9 cellular contexts compared by ENCODE assay signal in genomic region chr9:129838707-129839259, GRCh38. TPM values are rescaled to one million over a fixed set of nuclear protein-coding genes. Genes with fewer than 3 reads are reported as not detected.
A peak's percentile ranks its signal among the peaks of the same experiment; 100 is the strongest.
DNase-seq lines count a peak whose midpoint lies in the region; ATAC-seq and TF ChIP-seq lines count a peak whose summit lies in the region.
"Had no signal": no experiment of that assay in that cellular context is flagged by ENCODE, and none has a peak within 500 bp of the region (broad histone marks: within the 10 kb centered on the region; RNA-seq: fewer than 3 reads in every experiment).

No MANE protein-coding gene starts in this region.

- no peak for TF ChIP-seq CTCF in nephron progenitor cell (IDR thresholded peaks at IDR 0.05)
- TF ChIP-seq CTCF in heart left ventricle (IDR thresholded peaks at IDR 0.05) = no peak

- no peak overlapping the region for H3K4me3 ChIP-seq in heart left ventricle

- DNase-seq in EH (ENCODE audit: low read depth) = peak; percentile 98
- peak; percentile 16 for DNase-seq in NCI-H226
- peak; percentile 84 for DNase-seq in amniotic epithelial cell (ENCODE audit: low read depth)
- no peak for DNase-seq in nephron progenitor cell
- no peak for DNase-seq in NCI-H524 (lab: John Stamatoyannopoulos, UW)
- DNase-seq in heart left ventricle = no peak
- DNase-seq in DMS 273 (lab: John Stamatoyannopoulos, UW; ENCODE audit: unreplicated experiment) = no peak
- no peak for DNase-seq in NCI-H2227 treated with DMSO at 0.1 percent for 48 hours (lab: John Stamatoyannopoulos, UW)
- DNase-seq: midbrain had no signal

- ATAC-seq in heart left ventricle = no peak

- intact Hi-C loops in heart left ventricle (cut with DNase I) = no loop called here

- H3K4me1 Mint-ChIP-seq in nephron progenitor cell = peaks cover 47% of the 10 kb centered on the region

- H3K9me3 Mint-ChIP-seq in nephron progenitor cell = no peaks in the 10 kb centered on the region

- H3K36me3 Mint-ChIP-seq in nephron progenitor cell (ENCODE audit: low read depth) = peaks cover 11% of the 10 kb centered on the region

- H3K27me3 ChIP-seq in heart left ventricle = no peaks in the 10 kb centered on the region

- TF ChIP-seq POLR2A in heart left ventricle (IDR thresholded peaks at IDR 0.05) = no peak

- H3K27me3 Mint-ChIP-seq in nephron progenitor cell (ENCODE audit: low read depth, poor library complexity) = no peaks in the 10 kb centered on the region

- H3K4me3 Mint-ChIP-seq in nephron progenitor cell = no peak overlapping the region

- peaks cover 0 to 6% (median 0%) of the 10 kb centered on the region in 9 donors for H3K36me3 ChIP-seq in heart left ventricle

- no peak overlapping the region for H3K27ac ChIP-seq in heart left ventricle

- 88 to 93% (median 92%) methylated on average over 12 of the region's 12 CpGs for WGBS in heart left ventricle, 4 donors

- H3K27ac Mint-ChIP-seq in nephron progenitor cell = peak overlapping the region; percentile 39

- H3K4me1 ChIP-seq in heart left ventricle = peaks cover 0 to 38% (median 17%) of the 10 kb centered on the region in 12 donors

- H3K9me3 ChIP-seq in heart left ventricle = no peaks in the 10 kb centered on the region

RNA-seq across cellular contexts. Expression of gene USP20, which starts 3.5 kb away (rescaled TPM):
- total RNA-seq in heart left ventricle = 10 to 100 TPM in 7 of 9 donors, 1 to 10 TPM in 2; 9.5 to 19.7 (median 13.1) TPM
- polyA plus RNA-seq in heart left ventricle = 10 to 100 TPM in 1 of 2 donors, 1 to 10 TPM in 1; 9.4 to 12.1 TPM

RNA-seq across cellular contexts. Expression of gene C9orf78, which starts 3.7 kb away (rescaled TPM):
- total RNA-seq in heart left ventricle = 10 to 100 TPM; 28.4 to 54.8 (median 32.5) TPM
- polyA plus RNA-seq in heart left ventricle = 10 to 100 TPM; 36.0 to 69.2 TPM

RNA-seq across cellular contexts. Expression of gene TOR1A, which starts 14.8 kb away (rescaled TPM):
- total RNA-seq in heart left ventricle = 10 to 100 TPM; 11.0 to 27.3 (median 15.7) TPM
- 10 to 100 TPM; 10.5 to 23.3 TPM for polyA plus RNA-seq in heart left ventricle

RNA-seq across cellular contexts. Expression of gene TOR1B, which starts 35.8 kb away (rescaled TPM):
- 10 to 100 TPM in 8 of 9 donors, 1 to 10 TPM in 1; 9.4 to 16.1 (median 13.0) TPM for total RNA-seq in heart left ventricle
- polyA plus RNA-seq in heart left ventricle = 10 to 100 TPM in 1 of 2 donors, 1 to 10 TPM in 1; 7.3 to 20.7 TPM

Comparison
In these comparisons a context has a peak if more than half of its experiments do, and no peak if none do; other contexts are left out.
1. DNase-seq: peak in EH (single experiment), NCI-H226 (single experiment) and amniotic epithelial cell (single experiment); none in nephron progenitor cell (single experiment), NCI-H524 (0 of 2), heart left ventricle (0 of 5), DMS 273 (single experiment) and NCI-H2227 treated with DMSO at 0.1 percent for 48 hours (single experiment).